Comparison of ENCODE assay signal across 1 cellular context in genomic region chr17:59848778-59849177, GRCh38.
A peak's percentile ranks its signal among the peaks of the same experiment; 100 is the strongest.
TF ChIP-seq lines count a peak whose summit lies in the region.

No MANE protein-coding gene starts in this region.

TF ChIP-seq in HepG2, 621 proteins besides CTCF, POLR2A, EP300 and RAD21 (continued from another document and continues in another):
- no peak for TF ChIP-seq SNAPC4 (CRISPR knock-in tag; IDR thresholded peaks at IDR 0.05)
- no peak for TF ChIP-seq CAMTA2 (CRISPR knock-in tag; IDR thresholded peaks at IDR 0.05; ENCODE audit: borderline replicate concordance)
- TF ChIP-seq ZBTB40 (IDR thresholded peaks at IDR 0.05): no peak
- TF ChIP-seq ZBTB40 (CRISPR knock-in tag; IDR thresholded peaks at IDR 0.05): no peak
- peak; percentile 88 for TF ChIP-seq ZNF121 (CRISPR knock-in tag; IDR thresholded peaks at IDR 0.05)
- no peak for TF ChIP-seq DPF2 (CRISPR knock-in tag; IDR thresholded peaks at IDR 0.05; ENCODE audit: borderline replicate concordance, low read depth)
- no peak for TF ChIP-seq KAT8 (CRISPR knock-in tag; IDR thresholded peaks at IDR 0.05)
- TF ChIP-seq ZNF670 (CRISPR knock-in tag; IDR thresholded peaks at IDR 0.05; ENCODE audit: borderline replicate concordance): no peak
- TF ChIP-seq MED1 (CRISPR knock-in tag; IDR thresholded peaks at IDR 0.05): peak; percentile 34; the same call in 1 of the 2 replicates
- TF ChIP-seq ATF4 (CRISPR knock-in tag; IDR thresholded peaks at IDR 0.05): peak in 1 of 2 experiments; percentile 80; a peak in 2 of 4 replicates
- TF ChIP-seq YEATS4 (CRISPR knock-in tag; IDR thresholded peaks at IDR 0.05; ENCODE audit: borderline replicate concordance): no peak
- TF ChIP-seq ZMAT5 (CRISPR knock-in tag; IDR thresholded peaks at IDR 0.05; ENCODE audit: borderline replicate concordance, low read depth): no peak
- no peak for TF ChIP-seq ZNF142 (CRISPR knock-in tag; IDR thresholded peaks at IDR 0.05)
- no peak for TF ChIP-seq ZSCAN5A (CRISPR knock-in tag; IDR thresholded peaks at IDR 0.05; ENCODE audit: borderline replicate concordance)
- no peak for TF ChIP-seq ZNF775 (CRISPR knock-in tag; IDR thresholded peaks at IDR 0.05; ENCODE audit: borderline replicate concordance)
- no peak for TF ChIP-seq PCBP2 (optimal IDR thresholded peaks at IDR 0.05; ENCODE audit: low read depth, low read length, poor library complexity, severe bottlenecking)
- peak; percentile 32; the same call in 1 of the 2 replicates for TF ChIP-seq BCL6 (CRISPR knock-in tag; IDR thresholded peaks at IDR 0.05)
- no peak for TF ChIP-seq TMF1 (CRISPR knock-in tag; IDR thresholded peaks at IDR 0.05; ENCODE audit: low read depth)
- no peak for TF ChIP-seq TCF12 (IDR thresholded peaks at IDR 0.05)
- TF ChIP-seq TCF12 (CRISPR knock-in tag; IDR thresholded peaks at IDR 0.05): no peak
- no peak for TF ChIP-seq TOE1 (CRISPR knock-in tag; IDR thresholded peaks at IDR 0.05)
- no peak for TF ChIP-seq GATA4 (IDR thresholded peaks at IDR 0.05; ENCODE audit: borderline replicate concordance, low read depth)
- TF ChIP-seq CREBL2 (CRISPR knock-in tag; IDR thresholded peaks at IDR 0.05; ENCODE audit: borderline replicate concordance): no peak
- no peak for TF ChIP-seq TFDP1 (CRISPR knock-in tag; IDR thresholded peaks at IDR 0.05; ENCODE audit: borderline replicate concordance)
- TF ChIP-seq SIX4 (CRISPR knock-in tag; IDR thresholded peaks at IDR 0.05): no peak
- TF ChIP-seq ZBTB1 (CRISPR knock-in tag; IDR thresholded peaks at IDR 0.05; ENCODE audit: borderline replicate concordance): no peak
- TF ChIP-seq ZNF7 (CRISPR knock-in tag; IDR thresholded peaks at IDR 0.05): no peak
- no peak for TF ChIP-seq ZNF691 (CRISPR knock-in tag; IDR thresholded peaks at IDR 0.05; ENCODE audit: borderline replicate concordance, low read depth)
